In genomic region chr1:224498574-224499170, GRCh38 we compare ENCODE assay signal across 8 cellular contexts.
DNase-seq lines count a peak whose midpoint lies in the region; ATAC-seq and TF ChIP-seq lines count a peak whose summit lies in the region.

No MANE protein-coding gene starts in this region.

- H3K4me3 ChIP-seq in esophagus muscularis mucosa (no peak overlapping the region), psoas muscle (no peak overlapping the region)

- no peak for TF ChIP-seq CTCF in esophagus muscularis mucosa (IDR thresholded peaks at IDR 0.05)
- no peak for TF ChIP-seq CTCF in psoas muscle (IDR thresholded peaks at IDR 0.05)

- H3K9me3 ChIP-seq in esophagus muscularis mucosa (no peaks in the 10 kb centered on the region), psoas muscle (no peaks in the 10 kb centered on the region)

- TF ChIP-seq EP300 in esophagus muscularis mucosa (IDR thresholded peaks at IDR 0.05) = no peak

- TF ChIP-seq POLR2A in esophagus muscularis mucosa (IDR thresholded peaks at IDR 0.05; ENCODE audit: low read depth) = no peak

- ATAC-seq in psoas muscle (no peak), GM18519 (IDR thresholded peaks at IDR 0.05; ENCODE audit: low FRiP score, unreplicated experiment) (no peak), GM18498 (IDR thresholded peaks at IDR 0.05; ENCODE audit: unreplicated experiment) (no peak)

- H3K27me3 ChIP-seq in esophagus muscularis mucosa = no peaks in the 10 kb centered on the region
- H3K27me3 ChIP-seq in psoas muscle (ENCODE audit: insufficient read depth in 3 of 3, low read length in 2 of 3) = no peaks in the 10 kb centered on the region

- WGBS in esophagus muscularis mucosa = 63% methylated on average over 12 of the region's 12 CpGs
- WGBS in psoas muscle, 3 donors = 67 to 73% (median 70%) methylated on average over 12 of the region's 12 CpGs

- H3K27ac ChIP-seq in esophagus muscularis mucosa (replicated peaks in 1 of 4) = peak overlapping the region; percentile 50 to 62 (median 58)
- H3K27ac ChIP-seq in psoas muscle = peak overlapping the region; percentile 60

- intact Hi-C loops in esophagus muscularis mucosa (cut with DNase I) (no loop called here), psoas muscle (cut with DNase I) (no loop called here)

- peak; percentile 9 for DNase-seq in stimulated activated CD4-positive, alpha-beta T cell treated with anti-CD3 and anti-CD28 coated beads, Interleukin-4, amount 100 ng/mL, for 1 hour
- DNase-seq in stimulated activated CD4-positive, alpha-beta T cell treated with anti-CD3 and anti-CD28 coated beads, Interleukin-4, amount 100 ng/mL, for 24 hours = no peak
- DNase-seq in SW 1271 (lab: John Stamatoyannopoulos, UW) (peak; percentile 47 to 85), esophagus muscularis mucosa (ENCODE audit: extremely low spot score) (no peak), psoas muscle (no peak), HT-29 (ENCODE audit: low spot score) (no peak)

- H3K36me3 ChIP-seq in esophagus muscularis mucosa (no peaks in the 10 kb centered on the region), psoas muscle (ENCODE audit: insufficient read depth in 1 of 2, low read depth in 1 of 2) (no peaks in the 10 kb centered on the region)

- H3K4me1 ChIP-seq in esophagus muscularis mucosa (peaks cover 32 to 41% (median 38%) of the 10 kb centered on the region in 4 donors), psoas muscle (peaks cover 24% of the 10 kb centered on the region)

Comparison
In these comparisons a context has a peak if more than half of its experiments do, and no peak if none do; other contexts are left out.
1. DNase-seq: peak in stimulated activated CD4-positive, alpha-beta T cell treated with anti-CD3 and anti-CD28 coated beads, Interleukin-4, amount 100 ng/mL, for 1 hour (single experiment) and SW 1271 (2 of 2); none in stimulated activated CD4-positive, alpha-beta T cell treated with anti-CD3 and anti-CD28 coated beads, Interleukin-4, amount 100 ng/mL, for 24 hours (single experiment), esophagus muscularis mucosa (single experiment), psoas muscle (0 of 2) and HT-29 (single experiment).